Comparison of ENCODE assay signal across 1 cellular context in the genomic region with DNA sequence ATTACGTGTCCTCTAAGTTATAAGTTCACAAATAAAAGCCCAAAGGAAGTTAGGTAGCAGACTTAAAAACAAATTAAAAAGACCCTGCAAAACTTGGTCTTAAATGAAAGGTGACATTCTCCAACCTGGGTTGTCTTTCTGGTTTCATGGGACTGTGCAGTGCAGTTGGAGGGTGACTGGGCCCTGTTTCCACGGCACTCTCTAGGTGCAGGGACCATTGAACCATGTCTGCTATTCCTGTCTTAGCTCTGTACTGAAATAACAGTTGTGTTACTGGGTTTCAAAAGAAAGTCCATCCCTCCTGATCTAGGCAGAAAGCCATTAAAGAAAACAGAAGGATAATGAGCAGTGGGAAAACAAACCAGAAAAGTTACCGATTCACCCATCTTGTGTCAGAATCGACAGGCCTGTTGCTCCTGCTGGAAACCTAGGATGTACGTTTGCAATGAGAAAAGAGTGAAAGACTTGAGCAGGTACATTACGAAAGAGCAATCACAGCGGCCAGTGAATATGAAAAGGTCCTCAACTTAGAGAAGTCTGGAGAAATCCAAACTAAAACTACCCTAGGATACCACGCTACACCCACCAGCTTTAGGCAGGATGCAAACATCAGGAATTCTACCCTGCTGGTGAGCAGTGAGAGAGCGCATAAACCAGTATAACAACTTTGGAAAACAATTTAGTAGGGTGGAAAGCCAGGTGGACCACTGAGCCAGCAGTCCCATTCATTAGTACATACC.
TF ChIP-seq lines count a peak whose summit lies in the region.

No MANE protein-coding gene starts in this region.

TF ChIP-seq in H1, 55 proteins besides CTCF, POLR2A, EP300 and RAD21:
- TF ChIP-seq TEAD4 (IDR thresholded peaks at IDR 0.05; ENCODE audit: low read depth, low read length): peak; percentile 47; the same call in 1 of the 2 replicates
- TF ChIP-seq TCF12 (IDR thresholded peaks at IDR 0.05; ENCODE audit: low read depth, low read length): 0 out of 2 replicates have a peak, but pooled peaks have one; percentile 39
- no peak for TF ChIP-seq FOSL1 (IDR thresholded peaks at IDR 0.05; ENCODE audit: insufficient read depth, low read depth, low read length)
- no peak for TF ChIP-seq JUND (IDR thresholded peaks at IDR 0.05; ENCODE audit: low read length)
